Comparison of ENCODE assay signal across 8 cellular contexts in the genomic region with DNA sequence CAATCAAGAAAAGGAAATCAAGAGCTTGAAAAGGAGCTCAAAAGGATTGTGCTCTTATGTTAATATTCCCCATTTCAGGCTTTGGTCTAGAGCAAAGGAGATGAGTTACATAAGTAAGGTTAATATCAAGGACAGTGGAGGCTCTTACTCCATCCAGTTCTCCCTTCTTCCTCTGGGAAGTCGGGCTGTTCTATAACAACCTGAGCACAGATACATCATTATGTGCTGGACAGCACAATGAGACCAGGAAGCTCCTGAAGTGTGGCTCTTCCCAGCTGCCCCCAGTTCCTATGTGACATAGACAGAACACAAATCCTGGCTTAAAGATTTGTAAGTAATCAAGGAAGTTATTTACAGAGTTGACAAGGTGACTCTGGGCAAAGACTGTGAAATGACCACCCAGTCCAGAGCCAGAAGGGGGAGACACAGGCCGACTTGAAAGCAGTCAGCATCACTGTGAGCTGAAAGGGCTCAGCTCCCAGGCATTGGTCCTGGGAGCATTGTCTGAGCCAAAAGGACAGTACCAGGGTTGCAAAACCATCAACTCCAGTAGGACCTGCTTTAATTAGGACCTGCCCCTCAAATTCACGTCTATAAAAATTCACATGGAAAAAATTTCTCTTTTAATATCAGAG.
DNase-seq lines count a peak whose midpoint lies in the region; ATAC-seq and TF ChIP-seq lines count a peak whose summit lies in the region.

No MANE protein-coding gene starts in this region.

- no peak overlapping the region for H3K9ac ChIP-seq in neural progenitor cell

- H4K20me1 ChIP-seq in GM23338 (replicated peaks; ENCODE audit: insufficient read depth), result no peaks in the 10 kb centered on the region
- H4K20me1 ChIP-seq in neural progenitor cell (ENCODE audit: low read depth), result no peaks in the 10 kb centered on the region

- 0 out of 2 replicates have a peak overlapping the region, but pooled peaks have one; percentile 80 for H2AFZ ChIP-seq in GM23338
- H2AFZ ChIP-seq in neural progenitor cell (replicated peaks), result peak overlapping the region; percentile 79

- H3K27me3 ChIP-seq in AG04450 (ENCODE audit: control insufficient read depth, insufficient read depth, low read length) (no peaks in the 10 kb centered on the region), GM23338 (ENCODE audit: insufficient read depth) (no peaks in the 10 kb centered on the region), neural progenitor cell (no peaks in the 10 kb centered on the region)

- DNase-seq in AG04450 (ENCODE audit: low read depth, low spot score), result no peak
- DNase-seq in GM23338 (ENCODE audit: low spot score), result peak; percentile 84
- DNase-seq in OCI-M1 (lab: John Stamatoyannopoulos, UW), result peak; percentile 58
- DNase-seq in fibroblast of gingiva (ENCODE audit: low read depth), result peak; percentile 86
- DNase-seq in neural progenitor cell (ENCODE audit: low spot score), result peak; percentile 84
- no peak for DNase-seq in middle frontal gyrus (ENCODE audit: extremely low spot score, low spot score)

- H3K27me3 Mint-ChIP-seq in GM23338 (ENCODE audit: insufficient read depth, low read depth, poor library complexity) (peaks cover 4% of the 10 kb centered on the region), neural progenitor cell (ENCODE audit: insufficient read depth, low read depth) (no peaks in the 10 kb centered on the region)

- H3K9me3 Mint-ChIP-seq in GM23338, result no peaks in the 10 kb centered on the region
- H3K9me3 Mint-ChIP-seq in neural progenitor cell, result no peaks in the 10 kb centered on the region

- no peak overlapping the region for H3K27ac Mint-ChIP-seq in GM23338
- no peak overlapping the region for H3K27ac Mint-ChIP-seq in neural progenitor cell

- H3K27ac ChIP-seq in AG04450 (ENCODE audit: low read depth, low read length), result no peak overlapping the region
- no peak overlapping the region for H3K27ac ChIP-seq in GM23338 (ENCODE audit: low read depth)
- H3K27ac ChIP-seq in neural progenitor cell, result no peak overlapping the region

- H3K36me3 ChIP-seq in GM23338 (ENCODE audit: insufficient read depth), result no peaks in the 10 kb centered on the region
- H3K36me3 ChIP-seq in neural progenitor cell, result no peaks in the 10 kb centered on the region

- CTCF ChIA-PET in AG04450 (lab: Charles Lee), result interaction anchor here (1.0 to 1.9 kb wide), 3 partner anchors 405 to 983 kb away, joined by 3 to 20 read pairs (median 3); no protein-coding TSS in a partner anchor

- H3K4me2 ChIP-seq in GM23338 (no peak overlapping the region), neural progenitor cell (no peak overlapping the region)

- H3K79me2 ChIP-seq in GM23338 (replicated peaks; ENCODE audit: insufficient read depth) (no peaks in the 10 kb centered on the region), neural progenitor cell (ENCODE audit: low read depth) (no peaks in the 10 kb centered on the region)

- H3K9me2 ChIP-seq in GM23338 (ENCODE audit: insufficient read depth), result no peaks in the 10 kb centered on the region

- H3K9me3 ChIP-seq in AG04450 (ENCODE audit: control insufficient read depth, insufficient read depth, low read length) (no peaks in the 10 kb centered on the region), neural progenitor cell (ENCODE audit: low read depth) (no peaks in the 10 kb centered on the region)

- H3F3A ChIP-seq in GM23338 (replicated peaks; ENCODE audit: low read depth) (no peaks in the 10 kb centered on the region), neural progenitor cell (ENCODE audit: low read depth) (no peaks in the 10 kb centered on the region)

- no peak overlapping the region for H3K4me3 ChIP-seq in AG04450 (ENCODE audit: low read depth, low read length)
- H3K4me3 ChIP-seq in GM23338, result no peak overlapping the region
- H3K4me3 ChIP-seq in neural progenitor cell, result no peak overlapping the region

- H3K4me1 ChIP-seq in GM23338 (ENCODE audit: insufficient read depth), result no peaks in the 10 kb centered on the region
- no peaks in the 10 kb centered on the region for H3K4me1 ChIP-seq in neural progenitor cell

- peak; percentile 99 for ATAC-seq in GM23338
- ATAC-seq in HG02870 (IDR thresholded peaks at IDR 0.05; ENCODE audit: unreplicated experiment), result no peak
- ATAC-seq in HG02759 (IDR thresholded peaks at IDR 0.05; ENCODE audit: unreplicated experiment), result no peak

- peak; percentile 56 for TF ChIP-seq CTCF in AG04450 (IDR thresholded peaks at IDR 0.05; ENCODE audit: low read depth, low read length)
- peak; percentile 79 to 98 for TF ChIP-seq CTCF in GM23338 (conservative IDR thresholded peaks at IDR 0.05; ENCODE audit: low read depth in 2 of 2)
- TF ChIP-seq CTCF in neural progenitor cell (IDR thresholded peaks at IDR 0.05), result peak; percentile 83

- H3K4me3 Mint-ChIP-seq in GM23338, result no peak overlapping the region
- H3K4me3 Mint-ChIP-seq in neural progenitor cell, result no peak overlapping the region

- H3K4me1 Mint-ChIP-seq in GM23338 (no peaks in the 10 kb centered on the region; the same call in 2 of the 3 replicates), neural progenitor cell (peaks cover 3% of the 10 kb centered on the region)

- H3K36me3 Mint-ChIP-seq in GM23338 (ENCODE audit: low read depth) (no peaks in the 10 kb centered on the region), neural progenitor cell (no peaks in the 10 kb centered on the region)

- POLR2A ChIA-PET in AG04450 (lab: Yijun Ruan, JAX), result no interaction called here

TF ChIP-seq in GM23338, 12 proteins besides CTCF, POLR2A, EP300 and RAD21 (continues in another document):
- TF ChIP-seq JUNB (IDR thresholded peaks at IDR 0.05; ENCODE audit: unreplicated experiment) (no peak), CREB1 (CRISPR knock-in tag; IDR thresholded peaks at IDR 0.05; ENCODE audit: low read depth) (no peak), POLR2AphosphoS5 (IDR thresholded peaks at IDR 0.05; ENCODE audit: low read depth) (no peak), EZH2 (IDR thresholded peaks at IDR 0.05; ENCODE audit: low read depth, unreplicated experiment) (no peak), EZH2phosphoT487 (IDR thresholded peaks at IDR 0.05; ENCODE audit: unreplicated experiment) (no peak), REST (IDR thresholded peaks at IDR 0.05; ENCODE audit: unreplicated experiment) (no peak), NANOG (IDR thresholded peaks at IDR 0.05; ENCODE audit: borderline replicate concordance) (no peak)

Comparison
In these comparisons a context has a peak if more than half of its experiments do, and no peak if none do; other contexts are left out.
1. DNase-seq: peak in GM23338 (single experiment), OCI-M1 (single experiment), fibroblast of gingiva (single experiment) and neural progenitor cell (single experiment); none in AG04450 (single experiment) and middle frontal gyrus (single experiment).
2. Peak in every context shown above with its lines, with median percentiles within 50 percentile points of each other: CTCF ChIP-seq.